In the genomic region with DNA sequence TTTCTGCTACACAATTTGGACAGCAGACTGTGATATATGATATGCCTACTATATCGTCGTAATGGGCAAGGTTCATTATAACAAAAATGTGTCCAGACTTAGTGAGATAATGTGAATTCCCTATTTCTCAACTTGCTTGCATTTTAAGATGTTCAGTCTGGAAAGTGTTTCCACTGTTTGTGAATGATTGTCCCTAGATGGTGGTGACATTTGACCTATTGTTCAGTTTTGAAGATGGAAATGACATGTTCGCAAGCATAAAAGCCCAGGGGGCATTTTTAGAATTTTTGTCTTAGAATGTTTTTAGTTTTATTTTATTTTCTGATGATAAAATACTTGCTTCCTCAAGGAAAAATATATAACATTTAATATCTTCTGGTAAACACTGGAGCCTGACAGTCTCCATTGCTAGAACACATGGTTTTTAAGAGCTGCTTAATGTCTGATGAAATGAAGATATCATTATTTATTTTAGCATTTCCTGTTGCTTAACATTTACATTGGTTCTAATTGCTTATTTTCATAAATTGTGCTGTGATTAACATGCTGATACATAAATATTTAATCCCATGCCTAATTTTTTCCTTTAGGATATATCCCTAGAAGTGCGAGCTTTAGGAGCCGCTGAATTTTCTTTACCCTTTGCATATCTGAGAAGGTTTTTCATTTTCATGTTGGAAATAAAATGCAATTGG, we compare ENCODE assay signal across 13 cellular contexts. TPM values are rescaled to one million over a fixed set of nuclear protein-coding genes. Genes with fewer than 3 reads are reported as not detected.
DNase-seq lines count a peak whose midpoint lies in the region; ATAC-seq and TF ChIP-seq lines count a peak whose summit lies in the region.
"Had no signal": no experiment of that assay in that cellular context is flagged by ENCODE, and none has a peak within 500 bp of the region (broad histone marks: within the 10 kb centered on the region; RNA-seq: fewer than 3 reads in every experiment).

No MANE protein-coding gene starts in this region.

- H3K4me1 ChIP-seq in heart left ventricle (peaks cover 3 to 95% (median 69%) of the 10 kb centered on the region in 12 donors), parathyroid adenoma (peaks cover 8% of the 10 kb centered on the region)

- H3K9me3 ChIP-seq in heart left ventricle, result no peaks in the 10 kb centered on the region
- H3K9me3 ChIP-seq in parathyroid adenoma (ENCODE audit: control insufficient read depth, low read length), result no peaks in the 10 kb centered on the region

- peaks cover 8% of the 10 kb centered on the region for H3K79me2 ChIP-seq in parathyroid adenoma

- DNase-seq in astrocyte of the spinal cord (ENCODE audit: low read depth, low spot score) (peak; percentile 61), heart left ventricle (no peak), NCI-H774 (lab: John Stamatoyannopoulos, UW) (no peak), NCI-H146 (lab: John Stamatoyannopoulos, UW) (no peak), cerebellar nuclear complex (lab: John Stamatoyannopoulos, UW) (no peak)
- DNase-seq in effector CD8-positive, alpha-beta T cell (lab: John Stamatoyannopoulos, UW), result no peak
- DNase-seq: activated CD8-positive, alpha-beta memory T cell treated with anti-CD3 and anti-CD28 coated beads for 24 hours; effector memory CD8-positive, alpha-beta T cell; nucleus accumbens; stimulated activated CD4-positive, alpha-beta T cell treated with anti-CD3 and anti-CD28 coated beads, Interleukin-4, amount 100 ng/mL, for 1 hour had no signal

- H3K4me2 ChIP-seq in parathyroid adenoma (ENCODE audit: low read length), result no peak overlapping the region

- intact Hi-C loops in heart left ventricle (cut with DNase I), result loop anchor here in 1 of 10 donors (10.0 kb wide), 1 partner anchor 186 kb away; the partner anchor contains the start of gene RAP2A

- 54 to 68% (median 57%) methylated on average over 5 of the region's 5 CpGs for WGBS in heart left ventricle, 4 donors

- H3K27ac ChIP-seq in 22Rv1 (peak overlapping the region; percentile 37), heart left ventricle (peak overlapping the region in 11 of 12 donors; percentile 43 to 76 (median 64)), parathyroid adenoma (peak overlapping the region; percentile 11)

- H3K27me3 ChIP-seq in heart left ventricle (no peaks in the 10 kb centered on the region), parathyroid adenoma (ENCODE audit: control insufficient read depth, insufficient read depth, low read length) (no peaks in the 10 kb centered on the region)

- H3K4me3 ChIP-seq in astrocyte of the spinal cord (ENCODE audit: low read depth, low read length) (no peak overlapping the region), heart left ventricle (peak overlapping the region in 2 of 12 donors; percentile 4 to 5), parathyroid adenoma (ENCODE audit: low read depth, low read length) (no peak overlapping the region)

- TF ChIP-seq CTCF in 22Rv1 (IDR thresholded peaks at IDR 0.05) (no peak), astrocyte of the spinal cord (IDR thresholded peaks at IDR 0.05; ENCODE audit: low read depth, low read length) (no peak), heart left ventricle (IDR thresholded peaks at IDR 0.05) (no peak), parathyroid adenoma (IDR thresholded peaks at IDR 0.05) (no peak)

- no peak overlapping the region for H3K9ac ChIP-seq in parathyroid adenoma

- peak in 2 of 4 donors; percentile 19 to 34 for ATAC-seq in heart left ventricle
- ATAC-seq: activated naive CD4-positive, alpha-beta T cell treated with anti-CD3 and anti-CD28 coated beads, Interleukin-2, amount 50 U/mL, for 72 hours; effector memory CD8-positive, alpha-beta T cell had no signal

- no peak for TF ChIP-seq POLR2A in heart left ventricle (IDR thresholded peaks at IDR 0.05)

- in situ Hi-C loops in astrocyte of the spinal cord (cut with HindIII; ENCODE audit: low sequenced_read_pairs), result no loop called here

- no peaks in the 10 kb centered on the region for H3K36me3 ChIP-seq in heart left ventricle
- H3K36me3 ChIP-seq in parathyroid adenoma (ENCODE audit: control insufficient read depth, insufficient read depth, low read length), result no peaks in the 10 kb centered on the region

- H2AFZ ChIP-seq in parathyroid adenoma, result no peak overlapping the region

RNA-seq across cellular contexts. Expression of gene MBNL2, which starts 27.1 kb away (rescaled TPM):
- 100 to 1,000 TPM in 1 of 9 donors, 10 to 100 TPM in 8; 59.4 to 100 (median 83.1) TPM for total RNA-seq in heart left ventricle
- 10 to 100 TPM; 18.5 to 41.9 TPM for polyA plus RNA-seq in heart left ventricle

Comparison
In these comparisons a context has a peak if more than half of its experiments do, and no peak if none do; other contexts are left out.
1. H3K27ac ChIP-seq: peak in every context shown above with its lines; median percentile 64 in heart left ventricle; 37 in 22Rv1; 11 in parathyroid adenoma.